In genomic region chr1:24415334-24415909, GRCh38 we compare ENCODE assay signal across 8 cellular contexts. TPM values are rescaled to one million over a fixed set of nuclear protein-coding genes. Genes with fewer than 3 reads are reported as not detected.
DNase-seq lines count a peak whose midpoint lies in the region; ATAC-seq and TF ChIP-seq lines count a peak whose summit lies in the region.

TSS of gene NIPAL3 (plus strand) at chr1:24415802. CDS start at chr1:24419548, 3,746 bp downstream.

- TF ChIP-seq CTCF in OCI-LY3 (IDR thresholded peaks at IDR 0.05; ENCODE audit: low read depth, low read length) = peak; percentile 52

- peak within 1 kb of the TSS; percentile 85 for H2AFZ ChIP-seq in OCI-LY3 (ENCODE audit: low read depth, low read length)

- peak within 1 kb of the TSS; percentile 97 for H3K4me2 ChIP-seq in OCI-LY3 (ENCODE audit: low read length)

- H3K4me1 ChIP-seq in OCI-LY3 (ENCODE audit: low read length) = peaks cover 23% of the 10 kb centered on the region
- H3K4me1 ChIP-seq in mononuclear cell (ENCODE audit: insufficient read depth, low read length) = peaks cover 59% of the 10 kb centered on the region

- peak within 1 kb of the TSS; percentile 70 for H3K9ac ChIP-seq in OCI-LY3 (ENCODE audit: low read length)

- peak; percentile 98 for DNase-seq in DMS 273 treated with DMSO at 0.1 percent for 48 hours (lab: John Stamatoyannopoulos, UW)
- peak; percentile 82 for DNase-seq in HuH-7.5 (ENCODE audit: low spot score)
- peak; percentile 95 for DNase-seq in activated T-cell treated with anti-CD3 and anti-CD28 coated beads for 1 hour (ENCODE audit: low read depth)
- peak; percentile 93 for DNase-seq in epidermal melanocyte (ENCODE audit: insufficient read length, low spot score)
- peak; percentile 84 to 94 for DNase-seq in stimulated activated CD8-positive, alpha-beta memory T cell treated with anti-CD3 and anti-CD28 coated beads, Interleukin-4, amount 100 ng/mL, for 1 hour (ENCODE audit: low read depth in 2 of 2, low spot score in 1 of 2)

- peak within 1 kb of the TSS; percentile 100 for H3K4me3 ChIP-seq in OCI-LY3 (ENCODE audit: low read length)
- peak within 1 kb of the TSS; percentile 56 for H3K4me3 ChIP-seq in mononuclear cell (ENCODE audit: low read length)

- H3K79me2 ChIP-seq in OCI-LY3 (ENCODE audit: low read length) = peaks cover 12% of the 10 kb centered on the region; the same call in 1 of the 2 replicates

- H3K27me3 ChIP-seq in OCI-LY3 (ENCODE audit: low read depth, low read length) (no peaks in the 10 kb centered on the region), mononuclear cell (ENCODE audit: insufficient read depth, low read length) (no peaks in the 10 kb centered on the region)

- H4K20me1 ChIP-seq in OCI-LY3 (ENCODE audit: insufficient read depth, low read length) = no peaks in the 10 kb centered on the region

- H3K9me3 ChIP-seq in OCI-LY3 (ENCODE audit: insufficient read depth, low read length) = no peaks in the 10 kb centered on the region
- H3K9me3 ChIP-seq in mononuclear cell (ENCODE audit: low read depth, low read length) = no peaks in the 10 kb centered on the region

- peak within 1 kb of the TSS; percentile 52 for H3K27ac ChIP-seq in OCI-LY3 (ENCODE audit: low read length)

- peaks cover 4% of the 10 kb centered on the region for H3K36me3 ChIP-seq in OCI-LY3 (replicated peaks; ENCODE audit: low read depth, low read length)

- peak; percentile 93 for ATAC-seq in GM21526 (IDR thresholded peaks at IDR 0.05; ENCODE audit: low FRiP score, unreplicated experiment)

RNA-seq across cellular contexts. Expression of gene NIPAL3, which starts in this region (rescaled TPM):
- 17.9 TPM for total RNA-seq in mononuclear cell

Comparison
In these comparisons a context has a peak if more than half of its experiments do, and no peak if none do; other contexts are left out.
1. Peak in every context shown above with its lines: DNase-seq, ATAC-seq, H3K4me3 ChIP-seq and H3K27ac ChIP-seq.